Comparison of ENCODE assay signal across 9 cellular contexts in genomic region chr21:41610042-41610839, GRCh38.
DNase-seq lines count a peak whose midpoint lies in the region; ATAC-seq and TF ChIP-seq lines count a peak whose summit lies in the region.
"Had no signal": no experiment of that assay in that cellular context is flagged by ENCODE, and none has a peak within 500 bp of the region (broad histone marks: within the 10 kb centered on the region; RNA-seq: fewer than 3 reads in every experiment).

No MANE protein-coding gene starts in this region.

- H4K20me1 ChIP-seq in KMS-11 (ENCODE audit: insufficient read depth) = no peaks in the 10 kb centered on the region

- H3K9me3 Mint-ChIP-seq in T-helper 2 cell treated with Interferon-gamma antibody and Interleukin-4, amounts not matched to agents 5 μg/mL and 100 μg/mL, for 36 hours = no peaks in the 10 kb centered on the region
- no peaks in the 10 kb centered on the region for H3K9me3 Mint-ChIP-seq in osteocyte (ENCODE audit: unreplicated experiment)
- H3K9me3 Mint-ChIP-seq: natural killer cell had no signal

- H3K4me2 ChIP-seq in KMS-11 = no peak overlapping the region

- peaks cover 3% of the 10 kb centered on the region; the same call in 1 of the 2 replicates for H3K27me3 ChIP-seq in KMS-11 (ENCODE audit: insufficient read depth, low read depth)

- H2AFZ ChIP-seq in KMS-11 (ENCODE audit: low read depth) = no peak overlapping the region

- no peak for ATAC-seq in GM19395 (IDR thresholded peaks at IDR 0.05; ENCODE audit: unreplicated experiment)

- H3K27me3 Mint-ChIP-seq in T-helper 2 cell treated with Interferon-gamma antibody and Interleukin-4, amounts not matched to agents 5 μg/mL and 100 μg/mL, for 36 hours (ENCODE audit: low read depth) = peaks cover 6% of the 10 kb centered on the region
- H3K27me3 Mint-ChIP-seq in osteocyte (ENCODE audit: unreplicated experiment) = no peaks in the 10 kb centered on the region

- TF ChIP-seq CTCF in KMS-11 (conservative IDR thresholded peaks at IDR 0.05; ENCODE audit: low read depth, low read length) (peak; percentile 49), fibroblast of mammary gland (conservative IDR thresholded peaks at IDR 0.05; ENCODE audit: control insufficient read depth, insufficient read depth, low read depth, low read length) (peak; percentile 96), osteocyte (IDR thresholded peaks at IDR 0.05) (peak; percentile 71)

- H3K36me3 Mint-ChIP-seq in T-helper 2 cell treated with Interferon-gamma antibody and Interleukin-4, amounts not matched to agents 5 μg/mL and 100 μg/mL, for 36 hours (ENCODE audit: low read depth) = no peaks in the 10 kb centered on the region
- no peaks in the 10 kb centered on the region for H3K36me3 Mint-ChIP-seq in osteocyte (ENCODE audit: unreplicated experiment)
- H3K36me3 Mint-ChIP-seq: natural killer cell had no signal

- H3K9ac ChIP-seq in KMS-11 = no peak overlapping the region

- peaks cover 2% of the 10 kb centered on the region for H3K4me1 Mint-ChIP-seq in T-helper 2 cell treated with Interferon-gamma antibody and Interleukin-4, amounts not matched to agents 5 μg/mL and 100 μg/mL, for 36 hours (ENCODE audit: low read depth)
- peaks cover 41% of the 10 kb centered on the region for H3K4me1 Mint-ChIP-seq in osteocyte (ENCODE audit: unreplicated experiment)
- H3K4me1 Mint-ChIP-seq: natural killer cell had no signal

- H3K4me1 ChIP-seq in KMS-11 (ENCODE audit: low read depth, poor library complexity, severe bottlenecking) = no peaks in the 10 kb centered on the region

- H3K27ac Mint-ChIP-seq in T-helper 2 cell treated with Interferon-gamma antibody and Interleukin-4, amounts not matched to agents 5 μg/mL and 100 μg/mL, for 36 hours = no peak overlapping the region
- H3K27ac Mint-ChIP-seq in osteocyte (ENCODE audit: unreplicated experiment) = no peak overlapping the region
- H3K27ac Mint-ChIP-seq: natural killer cell had no signal

- DNase-seq in DMS79 treated with DMSO at 0.1 percent for 48 hours (lab: John Stamatoyannopoulos, UW) = peak; percentile 18
- DNase-seq in DMS79 (lab: John Stamatoyannopoulos, UW) = no peak
- peak; percentile 12 for DNase-seq in T-helper 2 cell treated with Interferon-gamma antibody and Interleukin-4, amounts not matched to agents 5 μg/mL and 100 μg/mL, for 36 hours (ENCODE audit: low spot score)
- peak; percentile 73 for DNase-seq in fibroblast of mammary gland (ENCODE audit: low read depth)
- DNase-seq in osteocyte (ENCODE audit: extremely low spot score, unreplicated experiment) = no peak
- DNase-seq in activated CD4-positive, CD25-positive, alpha-beta regulatory T cell (lab: John Stamatoyannopoulos, UW) = no peak
- DNase-seq: natural killer cell had no signal

- no peaks in the 10 kb centered on the region for H3K36me3 ChIP-seq in KMS-11 (ENCODE audit: insufficient read depth)

- H3K4me3 ChIP-seq in KMS-11 (IDR thresholded peaks at IDR 0.05; ENCODE audit: insufficient read depth, low read depth, low read length) (no peak overlapping the region), fibroblast of mammary gland (ENCODE audit: control insufficient read depth, low read depth, low read length) (no peak overlapping the region)

- no peak overlapping the region for H3K27ac ChIP-seq in KMS-11

- H3K79me2 ChIP-seq in KMS-11 (ENCODE audit: insufficient read depth, low read depth) = no peaks in the 10 kb centered on the region

- no peak overlapping the region for H3K4me3 Mint-ChIP-seq in T-helper 2 cell treated with Interferon-gamma antibody and Interleukin-4, amounts not matched to agents 5 μg/mL and 100 μg/mL, for 36 hours
- no peak overlapping the region for H3K4me3 Mint-ChIP-seq in osteocyte (ENCODE audit: unreplicated experiment)
- H3K4me3 Mint-ChIP-seq: natural killer cell had no signal

Comparison
In these comparisons a context has a peak if more than half of its experiments do, and no peak if none do; other contexts are left out.
1. DNase-seq: peak in DMS79 treated with DMSO at 0.1 percent for 48 hours (single experiment), T-helper 2 cell treated with Interferon-gamma antibody and Interleukin-4, amounts not matched to agents 5 μg/mL and 100 μg/mL, for 36 hours (single experiment) and fibroblast of mammary gland (single experiment); none in DMS79 (single experiment), osteocyte (single experiment) and activated CD4-positive, CD25-positive, alpha-beta regulatory T cell (0 of 4).
2. Peak in every context shown above with its lines, with median percentiles within 50 percentile points of each other: CTCF ChIP-seq.